In genomic region chr1:67803380-67804279, GRCh38 we compare ENCODE assay signal across 1 cellular context.
TF ChIP-seq lines count a peak whose summit lies in the region.

No MANE protein-coding gene starts in this region.

TF ChIP-seq in WTC11, 78 proteins besides CTCF, POLR2A, EP300 and RAD21 (continued from another document):
- TF ChIP-seq ZNF512 (CRISPR knock-in tag; IDR thresholded peaks at IDR 0.05; ENCODE audit: borderline replicate concordance): no peak
- no peak for TF ChIP-seq ATF3 (CRISPR knock-in tag; conservative IDR thresholded peaks at IDR 0.05)
- no peak for TF ChIP-seq MAX (CRISPR knock-in tag; IDR thresholded peaks at IDR 0.05)
- no peak for TF ChIP-seq ZNF232 (CRISPR knock-in tag; IDR thresholded peaks at IDR 0.05)
- no peak for TF ChIP-seq PRDM15 (CRISPR knock-in tag; IDR thresholded peaks at IDR 0.05)
TF ChIP-seq in WTC11: peak in this region for 0.
